28 cellular contexts compared by ENCODE assay signal in genomic region chr5:180348316-180348715, GRCh38. TPM values are rescaled to one million over a fixed set of nuclear protein-coding genes. Genes with fewer than 3 reads are reported as not detected.
"Had no signal": no experiment of that assay in that cellular context is flagged by ENCODE, and none has a peak within 500 bp of the region (broad histone marks: within the 10 kb centered on the region; RNA-seq: fewer than 3 reads in every experiment).

No MANE protein-coding gene starts in this region.

- ATAC-seq: activated CD8-positive, alpha-beta memory T cell treated with anti-CD3 and anti-CD28 coated beads, Interleukin-2, amount 10 ng/mL, durations not matched to agents 7 days and 5 days; activated naive CD8-positive, alpha-beta T cell treated with anti-CD3 and anti-CD28 coated beads, Interleukin-2, amount 50 U/mL, for 24 hours; naive thymus-derived CD8-positive, alpha-beta T cell; sciatic nerve; stimulated activated memory B cell treated with anti-CD40 and anti-IgM and Interleukin-4, amounts not matched to agents 10 μg/mL and 1 μg/mL and 100 μg/mL, for 72 hours; T-helper 17 cell had no signal

- H3K27ac ChIP-seq: epithelial cell of prostate, esophagus squamous epithelium, skin epidermis, stomach, thyroid gland, upper lobe of left lung, vagina had no signal

- H3K4me3 ChIP-seq: esophagus squamous epithelium, heart right ventricle, skin epidermis, stomach, thyroid gland, upper lobe of left lung, vagina had no signal

- H3K27me3 ChIP-seq: thyroid gland, vagina had no signal

- DNase-seq: activated CD4-positive, alpha-beta memory T cell treated with anti-CD3 and anti-CD28 coated beads, Interleukin-2, amount 10 ng/mL, durations not matched to agents 7 days and 5 days; activated CD4-positive, alpha-beta T cell treated with anti-CD3 and anti-CD28 coated beads for 1 hour; activated CD4-positive, alpha-beta T cell treated with anti-CD3 and anti-CD28 coated beads, Interleukin-2, amount 10 ng/mL, durations not matched to agents 7 days and 5 days; activated CD8-positive, alpha-beta memory T cell treated with anti-CD3 and anti-CD28 coated beads, Interleukin-2, amount 10 ng/mL, durations not matched to agents 7 days and 5 days; activated naive CD8-positive, alpha-beta T cell treated with anti-CD3 and anti-CD28 coated beads, Interleukin-2, amount 50 U/mL, for 24 hours; activated T-cell treated with anti-CD3 and anti-CD28 coated beads, Interleukin-2, amount 50 U/mL, for 48 hours; amygdala; caudate nucleus; esophagus squamous epithelium; foreskin melanocyte; heart right ventricle; naive thymus-derived CD8-positive, alpha-beta T cell; posterior cingulate gyrus; stimulated activated CD4-positive, alpha-beta T cell treated with anti-CD3 and anti-CD28 coated beads, Interleukin-4, amount 100 ng/mL, for 4 hours; stimulated activated CD8-positive, alpha-beta memory T cell treated with anti-CD3 and anti-CD28 coated beads, Interleukin-4, amount 100 ng/mL, for 48 hours; stomach; T-helper 17 cell; T1000; thyroid gland; upper lobe of left lung had no signal

- H3K4me3 Mint-ChIP-seq: activated CD4-positive, alpha-beta memory T cell treated with anti-CD3 and anti-CD28 coated beads, Interleukin-2, amount 10 ng/mL, durations not matched to agents 7 days and 5 days; activated CD4-positive, alpha-beta T cell treated with anti-CD3 and anti-CD28 coated beads, Interleukin-2, amount 10 ng/mL, durations not matched to agents 7 days and 5 days; activated CD8-positive, alpha-beta memory T cell treated with anti-CD3 and anti-CD28 coated beads, Interleukin-2, amount 10 ng/mL, durations not matched to agents 7 days and 5 days; activated naive CD4-positive, alpha-beta T cell treated with anti-CD3 and anti-CD28 coated beads, Interleukin-2, amount 50 U/mL, for 24 hours; activated naive CD8-positive, alpha-beta T cell treated with anti-CD3 and anti-CD28 coated beads, Interleukin-2, amount 50 U/mL, for 24 hours; dendritic cell treated with granulocyte-macrophage colony-stimulating factor and Interleukin-4, amounts not matched to agents 40 ng/mL and 50 ng/mL, for 4 days; naive thymus-derived CD8-positive, alpha-beta T cell; stimulated activated memory B cell treated with anti-CD40 and anti-IgM and Interleukin-4, amounts not matched to agents 10 μg/mL and 1 μg/mL and 100 μg/mL, for 72 hours; T-helper 17 cell had no signal

- H3K9me3 ChIP-seq: esophagus squamous epithelium, heart right ventricle, stomach, thyroid gland, upper lobe of left lung, vagina had no signal

- H3K36me3 Mint-ChIP-seq: activated CD8-positive, alpha-beta memory T cell treated with anti-CD3 and anti-CD28 coated beads, Interleukin-2, amount 10 ng/mL, durations not matched to agents 7 days and 5 days; activated naive CD4-positive, alpha-beta T cell treated with anti-CD3 and anti-CD28 coated beads, Interleukin-2, amount 50 U/mL, for 24 hours; naive thymus-derived CD8-positive, alpha-beta T cell; stimulated activated memory B cell treated with anti-CD40 and anti-IgM and Interleukin-4, amounts not matched to agents 10 μg/mL and 1 μg/mL and 100 μg/mL, for 72 hours had no signal

- H3K36me3 ChIP-seq: esophagus squamous epithelium, heart right ventricle, stomach, thyroid gland, upper lobe of left lung, vagina had no signal

- H3K4me1 Mint-ChIP-seq: activated CD4-positive, alpha-beta T cell treated with anti-CD3 and anti-CD28 coated beads, Interleukin-2, amount 10 ng/mL, durations not matched to agents 7 days and 5 days; activated CD8-positive, alpha-beta memory T cell treated with anti-CD3 and anti-CD28 coated beads, Interleukin-2, amount 10 ng/mL, durations not matched to agents 7 days and 5 days; activated naive CD4-positive, alpha-beta T cell treated with anti-CD3 and anti-CD28 coated beads, Interleukin-2, amount 50 U/mL, for 24 hours; activated naive CD8-positive, alpha-beta T cell treated with anti-CD3 and anti-CD28 coated beads, Interleukin-2, amount 50 U/mL, for 24 hours; stimulated activated memory B cell treated with anti-CD40 and anti-IgM and Interleukin-4, amounts not matched to agents 10 μg/mL and 1 μg/mL and 100 μg/mL, for 72 hours had no signal

- H3K9me3 Mint-ChIP-seq: activated CD4-positive, alpha-beta memory T cell treated with anti-CD3 and anti-CD28 coated beads, Interleukin-2, amount 10 ng/mL, durations not matched to agents 7 days and 5 days; activated CD4-positive, alpha-beta T cell treated with anti-CD3 and anti-CD28 coated beads, Interleukin-2, amount 10 ng/mL, durations not matched to agents 7 days and 5 days; activated naive CD4-positive, alpha-beta T cell treated with anti-CD3 and anti-CD28 coated beads, Interleukin-2, amount 50 U/mL, for 24 hours; activated naive CD8-positive, alpha-beta T cell treated with anti-CD3 and anti-CD28 coated beads, Interleukin-2, amount 50 U/mL, for 24 hours; activated T-helper 2 cell treated with anti-CD3 and anti-CD28 coated beads, Interferon-gamma antibody, Interleukin-2, Interleukin-4, amounts not matched to agents 10 μg/mL and 5 μg/mL and 100 μg/mL, durations not matched to agents 14 hours and 24 hours and 36 hours; dendritic cell treated with granulocyte-macrophage colony-stimulating factor and Interleukin-4, amounts not matched to agents 40 ng/mL and 50 ng/mL, for 4 days; naive thymus-derived CD8-positive, alpha-beta T cell; stimulated activated memory B cell treated with anti-CD40 and anti-IgM and Interleukin-4, amounts not matched to agents 10 μg/mL and 1 μg/mL and 100 μg/mL, for 72 hours had no signal

- H3K27ac Mint-ChIP-seq: activated CD4-positive, alpha-beta memory T cell treated with anti-CD3 and anti-CD28 coated beads, Interleukin-2, amount 10 ng/mL, durations not matched to agents 7 days and 5 days; activated CD4-positive, alpha-beta T cell treated with anti-CD3 and anti-CD28 coated beads, Interleukin-2, amount 10 ng/mL, durations not matched to agents 7 days and 5 days; activated CD8-positive, alpha-beta memory T cell treated with anti-CD3 and anti-CD28 coated beads, Interleukin-2, amount 10 ng/mL, durations not matched to agents 7 days and 5 days; activated naive CD4-positive, alpha-beta T cell treated with anti-CD3 and anti-CD28 coated beads, Interleukin-2, amount 50 U/mL, for 24 hours; activated naive CD8-positive, alpha-beta T cell treated with anti-CD3 and anti-CD28 coated beads, Interleukin-2, amount 50 U/mL, for 24 hours; activated T-helper 2 cell treated with anti-CD3 and anti-CD28 coated beads, Interferon-gamma antibody, Interleukin-2, Interleukin-4, amounts not matched to agents 10 μg/mL and 5 μg/mL and 100 μg/mL, durations not matched to agents 14 hours and 24 hours and 36 hours; dendritic cell treated with granulocyte-macrophage colony-stimulating factor and Interleukin-4, amounts not matched to agents 40 ng/mL and 50 ng/mL, for 4 days; naive thymus-derived CD8-positive, alpha-beta T cell; stimulated activated memory B cell treated with anti-CD40 and anti-IgM and Interleukin-4, amounts not matched to agents 10 μg/mL and 1 μg/mL and 100 μg/mL, for 72 hours; T-helper 17 cell had no signal

RNA-seq across cellular contexts. Expression of gene GFPT2, which starts 4.8 kb away (rescaled TPM):
- total RNA-seq: activated CD4-positive, alpha-beta memory T cell treated with anti-CD3 and anti-CD28 coated beads, Interleukin-2, amount 10 ng/mL, durations not matched to agents 7 days and 5 days; activated T-helper 2 cell treated with anti-CD3 and anti-CD28 coated beads, Interferon-gamma antibody, Interleukin-2, Interleukin-4, amounts not matched to agents 10 μg/mL and 5 μg/mL and 100 μg/mL, durations not matched to agents 14 hours and 24 hours and 36 hours had no signal
